ENCODE assay signal across 8 cellular contexts in the genomic region with DNA sequence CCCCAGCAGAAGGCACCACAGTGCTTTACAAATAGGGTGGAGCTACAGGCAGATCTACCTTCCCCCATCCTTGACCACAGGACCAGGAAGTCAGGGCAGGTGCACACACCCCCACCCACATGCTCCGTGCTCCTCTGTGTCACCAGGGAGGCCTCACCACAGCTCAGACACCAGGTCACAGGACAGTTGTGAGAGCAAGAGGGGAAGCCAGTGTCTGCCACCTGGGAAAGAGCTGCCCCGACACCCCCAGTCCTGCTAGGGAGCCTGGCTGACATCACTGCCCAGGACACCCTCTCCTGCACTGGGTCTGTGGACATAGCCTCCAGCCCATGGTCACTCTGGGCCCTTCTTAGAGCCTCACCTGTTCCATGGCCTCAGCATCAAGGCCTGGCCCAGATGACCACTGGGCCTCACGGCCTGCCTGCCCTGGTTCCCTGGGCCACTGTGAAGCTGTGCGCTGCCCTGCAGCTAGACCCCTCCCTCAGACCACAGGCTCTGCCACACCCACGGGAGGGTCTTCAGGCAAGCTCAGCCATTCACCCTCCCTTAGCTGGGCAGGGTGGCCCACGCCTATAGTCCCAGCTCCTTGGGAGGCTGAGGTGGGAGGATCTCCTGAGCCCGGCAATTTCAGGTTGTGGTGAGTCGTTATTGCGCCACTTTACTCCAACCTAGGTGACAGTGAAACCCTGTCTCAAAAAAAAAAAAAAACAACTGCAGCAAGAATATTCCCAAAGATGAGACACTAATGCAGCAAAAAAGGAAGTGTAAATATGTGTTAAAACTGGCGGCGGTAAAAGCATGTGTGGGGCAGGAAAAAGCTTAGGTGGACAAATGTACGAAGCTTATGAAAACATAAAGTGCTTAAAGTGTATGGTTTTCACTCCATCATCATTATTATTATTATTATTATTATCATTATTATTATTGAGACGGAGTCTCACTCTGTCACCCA.
A peak's percentile ranks its signal among the peaks of the same experiment; 100 is the strongest.
DNase-seq lines count a peak whose midpoint lies in the region; ATAC-seq lines count a peak whose summit lies in the region.

No MANE protein-coding gene starts in this region.

- ATAC-seq in HG03571 (IDR thresholded peaks at IDR 0.05; ENCODE audit: unreplicated experiment) = peak; percentile 63

- DNase-seq in stimulated activated naive CD4-positive, alpha-beta T cell treated with Interleukin-2 at 50 U/mL for 16 hours (lab: John Stamatoyannopoulos, UW) = peak; percentile 51
- no peak for DNase-seq in stimulated activated naive CD4-positive, alpha-beta T cell (lab: John Stamatoyannopoulos, UW)
- peak; percentile 40 for DNase-seq in activated CD4-positive, CD25-positive, alpha-beta regulatory T cell treated with anti-CD3 and anti-CD28 coated beads, Interleukin-2, amount 50 U/mL, for 72 hours
- DNase-seq in islet precursor cell (peak; percentile 53), SIG-M5 treated with dmso at 0.1 percent for 504 hours (lab: John Stamatoyannopoulos, UW; ENCODE audit: unreplicated experiment) (no peak), NCI-H446 treated with DMSO at 0.1 percent for 48 hours (lab: John Stamatoyannopoulos, UW) (no peak), SIG-M5 (lab: John Stamatoyannopoulos, UW) (no peak)

Comparison
In these comparisons a context has a peak if more than half of its experiments do, and no peak if none do; other contexts are left out.
1. DNase-seq: peak in stimulated activated naive CD4-positive, alpha-beta T cell treated with Interleukin-2 at 50 U/mL for 16 hours (single experiment), activated CD4-positive, CD25-positive, alpha-beta regulatory T cell treated with anti-CD3 and anti-CD28 coated beads, Interleukin-2, amount 50 U/mL, for 72 hours (single experiment) and islet precursor cell (single experiment); none in stimulated activated naive CD4-positive, alpha-beta T cell (0 of 6), SIG-M5 treated with dmso at 0.1 percent for 504 hours (single experiment), NCI-H446 treated with DMSO at 0.1 percent for 48 hours (single experiment) and SIG-M5 (single experiment).